ENCODE assay signal across 1 cellular context in genomic region chr5:146441896-146442295, GRCh38.
TF ChIP-seq lines count a peak whose summit lies in the region.

No MANE protein-coding gene starts in this region.

TF ChIP-seq in HepG2, 621 proteins besides CTCF, POLR2A, EP300 and RAD21 (continued from another document):
- no peak for TF ChIP-seq PAWR (CRISPR knock-in tag; IDR thresholded peaks at IDR 0.05; ENCODE audit: borderline replicate concordance)
- no peak for TF ChIP-seq ARID4A (CRISPR knock-in tag; IDR thresholded peaks at IDR 0.05; ENCODE audit: borderline replicate concordance)
- TF ChIP-seq HINFP (CRISPR knock-in tag; IDR thresholded peaks at IDR 0.05; ENCODE audit: low read depth): no peak
- no peak for TF ChIP-seq TBX3 (IDR thresholded peaks at IDR 0.05; ENCODE audit: borderline replicate concordance)
- no peak for TF ChIP-seq CENPT (CRISPR knock-in tag; IDR thresholded peaks at IDR 0.05; ENCODE audit: low read depth)
- no peak for TF ChIP-seq KMT2B (CRISPR knock-in tag; IDR thresholded peaks at IDR 0.05)
- no peak for TF ChIP-seq RBFOX2 (IDR thresholded peaks at IDR 0.05; ENCODE audit: low read depth, low read length)
- no peak for TF ChIP-seq ZNF3 (CRISPR knock-in tag; IDR thresholded peaks at IDR 0.05)
- TF ChIP-seq ZNF251 (CRISPR knock-in tag; IDR thresholded peaks at IDR 0.05): no peak
- no peak for TF ChIP-seq RBAK (CRISPR knock-in tag; IDR thresholded peaks at IDR 0.05)
- TF ChIP-seq DR1 (CRISPR knock-in tag; IDR thresholded peaks at IDR 0.05): no peak
